18 cellular contexts compared by ENCODE assay signal in genomic region chr1:165240486-165240885, GRCh38.
A peak's percentile ranks its signal among the peaks of the same experiment; 100 is the strongest.
DNase-seq lines count a peak whose midpoint lies in the region; ATAC-seq and TF ChIP-seq lines count a peak whose summit lies in the region.
"Had no signal": no experiment of that assay in that cellular context is flagged by ENCODE, and none has a peak within 500 bp of the region (broad histone marks: within the 10 kb centered on the region; RNA-seq: fewer than 3 reads in every experiment).

No MANE protein-coding gene starts in this region.

- intact Hi-C loops in heart right ventricle (cut with DNase I) (no loop called here), Right ventricle myocardium inferior (cut with DNase I) (no loop called here), gastrocnemius medialis (cut with DNase I; ENCODE audit: low total_unique reads) (loop anchor here (1.0 kb wide), 1 partner anchor 121 kb away; no protein-coding TSS in a partner anchor), esophagus muscularis mucosa (cut with DNase I) (no loop called here)

- H3K36me3 ChIP-seq in heart right ventricle (no peaks in the 10 kb centered on the region), gastrocnemius medialis (no peaks in the 10 kb centered on the region), esophagus muscularis mucosa (no peaks in the 10 kb centered on the region)
- H3K36me3 ChIP-seq: BLaER1 treated with 17β-estradiol and CSF1 and Interleukin-3, amounts not matched to agents 10 nM and 100 nM had no signal

- H3K27me3 ChIP-seq in heart right ventricle (peaks cover 0 to 36% (median 30%) of the 10 kb centered on the region in 7 donors), gastrocnemius medialis (peaks cover 0 to 8% (median 0%) of the 10 kb centered on the region in 3 donors), esophagus muscularis mucosa (peaks cover 0 to 19% (median under 1%) of the 10 kb centered on the region in 4 donors)
- H3K27me3 ChIP-seq: BLaER1 treated with 17β-estradiol and CSF1 and Interleukin-3, amounts not matched to agents 10 nM and 100 nM had no signal

- DNase-seq in heart right ventricle (no peak), Right ventricle myocardium inferior (ENCODE audit: missing footprints) (no peak), NCI-H82 treated with DMSO at 0.1 percent for 48 hours (lab: John Stamatoyannopoulos, UW; ENCODE audit: unreplicated experiment) (peak; percentile 71), left lobe of liver (ENCODE audit: low spot score) (no peak), gastrocnemius medialis (no peak), esophagus muscularis mucosa (ENCODE audit: extremely low spot score) (no peak), GM10248 (ENCODE audit: extremely low spot score) (no peak), cerebellar cortex (ENCODE audit: low spot score) (no peak)
- DNase-seq: Caco-2; CD4-positive, CD25-positive, alpha-beta regulatory T cell; CD8-positive, alpha-beta memory T cell; DMS153; DMS79; GDM1; GOT3; H7 had no signal

- peak in 6 of 8 donors; percentile 55 to 79 (median 59) for ATAC-seq in heart right ventricle
- no peak for ATAC-seq in Right ventricle myocardium inferior
- ATAC-seq in left lobe of liver: peak; percentile 56
- peak; percentile 88 to 92 for ATAC-seq in gastrocnemius medialis
- ATAC-seq: HCT116 had no signal

- TF ChIP-seq CTCF in heart right ventricle (IDR thresholded peaks at IDR 0.05): no peak
- TF ChIP-seq CTCF in gastrocnemius medialis (IDR thresholded peaks at IDR 0.05 in 4 of 5, conservative IDR thresholded peaks at IDR 0.05 in 1 of 5): no peak
- TF ChIP-seq CTCF in esophagus muscularis mucosa (IDR thresholded peaks at IDR 0.05): no peak
- no peak for TF ChIP-seq CTCF in GM10248 (IDR thresholded peaks at IDR 0.05; ENCODE audit: control extremely low read depth, extremely low read depth, low read depth, missing control alignments)

- H3K9me3 ChIP-seq in heart right ventricle (no peaks in the 10 kb centered on the region), gastrocnemius medialis (no peaks in the 10 kb centered on the region), esophagus muscularis mucosa (no peaks in the 10 kb centered on the region)
- H3K9me3 ChIP-seq: Caco-2 had no signal

- CTCF ChIA-PET in GM10248 (lab: Yijun Ruan, JAX): interaction anchor here (1.3 to 1.4 kb wide), 2 partner anchors 8 to 12 kb away, joined by 3 to 4 read pairs; no protein-coding TSS in a partner anchor

- in situ Hi-C loops in gastrocnemius medialis (cut with MboI; ENCODE audit: low sequenced_read_pairs in 4 of 4): no loop called here

- WGBS in heart right ventricle, 2 donors: 17 to 26% methylated on average over 3 of the region's 3 CpGs
- WGBS in esophagus muscularis mucosa: 38% methylated on average over 3 of the region's 3 CpGs

- TF ChIP-seq POLR2A in gastrocnemius medialis (IDR thresholded peaks at IDR 0.05): no peak
- no peak for TF ChIP-seq POLR2A in esophagus muscularis mucosa (IDR thresholded peaks at IDR 0.05; ENCODE audit: low read depth)

- H3K4me3 ChIP-seq in heart right ventricle: no peak overlapping the region
- no peak overlapping the region for H3K4me3 ChIP-seq in gastrocnemius medialis
- H3K4me3 ChIP-seq in esophagus muscularis mucosa: no peak overlapping the region
- H3K4me3 ChIP-seq: BLaER1 treated with 17β-estradiol and CSF1 and Interleukin-3, amounts not matched to agents 10 nM and 100 nM had no signal

- H3K27ac ChIP-seq in heart right ventricle (no peak overlapping the region), gastrocnemius medialis (peak overlapping the region; percentile 65 to 81 (median 73)), esophagus muscularis mucosa (replicated peaks in 1 of 4) (no peak overlapping the region)
- H3K27ac ChIP-seq: BLaER1 treated with 17β-estradiol and CSF1 and Interleukin-3, amounts not matched to agents 10 nM and 100 nM had no signal

- POLR2A ChIA-PET in GM10248 (lab: Yijun Ruan, JAX): no interaction called here

- no peak for TF ChIP-seq EP300 in esophagus muscularis mucosa (IDR thresholded peaks at IDR 0.05)

- peaks cover 0 to 17% (median 5%) of the 10 kb centered on the region in 9 donors for H3K4me1 ChIP-seq in heart right ventricle
- H3K4me1 ChIP-seq in gastrocnemius medialis: peaks cover 25 to 40% of the 10 kb centered on the region in 2 donors
- H3K4me1 ChIP-seq in esophagus muscularis mucosa: peaks cover 0 to 9% (median 8%) of the 10 kb centered on the region in 4 donors
- H3K4me1 ChIP-seq: BLaER1 treated with 17β-estradiol and CSF1 and Interleukin-3, amounts not matched to agents 10 nM and 100 nM; Caco-2 had no signal

Comparison
In these comparisons a context has a peak if more than half of its experiments do, and no peak if none do; other contexts are left out.
1. H3K27ac ChIP-seq: peak in gastrocnemius medialis (4 of 4); none in heart right ventricle (0 of 10) and esophagus muscularis mucosa (0 of 4).